In the genomic region with DNA sequence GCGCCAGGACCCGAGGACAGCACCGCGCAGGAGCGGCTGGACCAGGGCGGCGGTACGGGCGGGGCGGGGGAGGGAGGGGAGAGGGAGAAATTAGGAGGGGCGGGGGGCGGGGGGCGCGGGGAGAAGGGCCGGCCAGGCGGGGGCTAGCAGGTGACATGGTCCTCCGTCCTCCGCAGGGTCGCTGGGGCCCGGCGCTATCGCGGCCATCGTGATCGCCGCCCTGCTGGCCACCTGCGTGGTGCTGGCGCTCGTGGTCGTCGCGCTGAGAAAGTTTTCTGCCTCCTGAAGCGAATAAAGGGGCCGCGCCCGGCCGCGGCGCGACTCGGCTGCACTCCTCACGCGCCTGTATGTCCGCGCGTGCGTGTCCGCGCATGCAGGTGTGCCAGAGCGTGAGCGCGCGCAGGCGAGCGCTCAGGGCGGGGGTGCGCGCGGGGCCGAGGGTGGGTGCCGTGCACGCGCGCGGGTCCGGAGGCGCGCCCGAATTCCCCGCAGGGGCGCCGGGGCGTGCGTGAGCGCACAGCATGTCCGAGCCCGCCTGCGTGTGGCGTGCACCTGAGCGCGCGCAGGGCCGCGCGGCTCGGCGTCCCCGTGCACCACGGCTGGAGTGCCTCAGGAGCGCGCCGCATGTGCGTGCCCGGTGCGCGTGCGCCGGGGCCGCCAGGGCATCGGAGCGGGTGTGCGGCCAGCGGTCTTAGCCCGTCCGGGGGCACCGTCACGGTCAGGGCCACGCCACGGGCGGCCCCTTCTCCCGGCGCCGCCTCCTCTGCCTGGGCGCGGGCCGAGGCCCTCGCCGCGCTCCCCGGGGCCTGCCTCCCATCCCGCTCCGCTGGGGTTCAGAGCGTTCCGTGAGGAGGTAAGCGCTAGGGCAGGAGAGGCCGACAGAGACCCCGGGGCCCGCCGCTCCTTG, we compare ENCODE assay signal across 1 cellular context.
TF ChIP-seq lines count a peak whose summit lies in the region.

No MANE protein-coding gene starts in this region.

TF ChIP-seq in HepG2, 621 proteins besides CTCF, POLR2A, EP300 and RAD21 (continued from another document and continues in another):
- no peak for TF ChIP-seq ZNF318 (CRISPR knock-in tag; IDR thresholded peaks at IDR 0.05)
- no peak for TF ChIP-seq TEF (CRISPR knock-in tag; IDR thresholded peaks at IDR 0.05)
- TF ChIP-seq, protein P1, sequence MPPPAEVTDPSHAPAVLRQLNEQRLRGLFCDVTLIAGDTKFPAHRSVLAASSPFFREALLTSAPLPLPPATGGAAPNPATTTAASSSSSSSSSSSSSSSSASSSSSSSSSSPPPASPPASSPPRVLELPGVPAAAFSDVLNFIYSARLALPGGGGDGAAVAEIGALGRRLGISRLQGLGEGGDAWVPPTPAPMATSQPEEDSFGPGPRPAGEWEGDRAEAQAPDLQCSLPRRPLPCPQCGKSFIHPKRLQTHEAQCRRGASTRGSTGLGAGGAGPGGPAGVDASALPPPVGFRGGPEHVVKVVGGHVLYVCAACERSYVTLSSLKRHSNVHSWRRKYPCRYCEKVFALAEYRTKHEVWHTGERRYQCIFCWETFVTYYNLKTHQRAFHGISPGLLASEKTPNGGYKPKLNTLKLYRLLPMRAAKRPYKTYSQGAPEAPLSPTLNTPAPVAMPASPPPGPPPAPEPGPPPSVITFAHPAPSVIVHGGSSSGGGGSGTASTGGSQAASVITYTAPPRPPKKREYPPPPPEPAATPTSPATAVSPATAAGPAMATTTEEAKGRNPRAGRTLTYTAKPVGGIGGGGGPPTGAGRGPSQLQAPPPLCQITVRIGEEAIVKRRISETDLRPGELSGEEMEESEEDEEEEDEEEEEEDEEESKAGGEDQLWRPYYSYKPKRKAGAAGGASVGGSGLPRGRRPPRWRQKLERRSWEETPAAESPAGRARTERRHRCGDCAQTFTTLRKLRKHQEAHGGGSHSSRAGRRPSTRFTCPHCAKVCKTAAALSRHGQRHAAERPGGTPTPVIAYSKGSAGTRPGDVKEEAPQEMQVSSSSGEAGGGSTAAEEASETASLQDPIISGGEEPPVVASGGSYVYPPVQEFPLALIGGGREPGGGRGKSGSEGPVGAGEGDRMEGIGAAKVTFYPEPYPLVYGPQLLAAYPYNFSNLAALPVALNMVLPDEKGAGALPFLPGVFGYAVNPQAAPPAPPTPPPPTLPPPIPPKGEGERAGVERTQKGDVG (CRISPR knock-in tag; IDR thresholded peaks at IDR 0.05; ENCODE audit: borderline replicate concordance): no peak
- no peak for TF ChIP-seq NONO (IDR thresholded peaks at IDR 0.05)
- TF ChIP-seq NONO (CRISPR knock-in tag; conservative IDR thresholded peaks at IDR 0.05): 0 out of 2 replicates have a peak, but pooled peaks have one; percentile 2
- TF ChIP-seq ATF2 (CRISPR knock-in tag; IDR thresholded peaks at IDR 0.05): no peak
- peak; percentile 98 for TF ChIP-seq AGO2 (optimal IDR thresholded peaks at IDR 0.05; ENCODE audit: low read depth, low read length)
- no peak for TF ChIP-seq HMGXB3 (CRISPR knock-in tag; IDR thresholded peaks at IDR 0.05; ENCODE audit: borderline replicate concordance)
- no peak; the same call in 1 of the 2 replicates for TF ChIP-seq PAF1 (CRISPR knock-in tag; IDR thresholded peaks at IDR 0.05)
- TF ChIP-seq ELF3 (CRISPR knock-in tag; IDR thresholded peaks at IDR 0.05): peak; percentile 23; the same call in 1 of the 2 replicates
- no peak for TF ChIP-seq MAZ (IDR thresholded peaks at IDR 0.05; ENCODE audit: borderline replicate concordance, low read depth, low read length)
- peak; percentile 81 for TF ChIP-seq MAZ (CRISPR knock-in tag; IDR thresholded peaks at IDR 0.05; ENCODE audit: low read depth)
- no peak for TF ChIP-seq FIP1L1 (IDR thresholded peaks at IDR 0.05; ENCODE audit: borderline replicate concordance, insufficient read depth, low read depth, low read length)
- peak; percentile 72 for TF ChIP-seq BHLHE40 (IDR thresholded peaks at IDR 0.05; ENCODE audit: low read length)
- TF ChIP-seq KDM5A (IDR thresholded peaks at IDR 0.05; ENCODE audit: borderline replicate concordance, low read length): peak; percentile 75; the same call in 1 of the 2 replicates
- TF ChIP-seq NR2F2 (IDR thresholded peaks at IDR 0.05; ENCODE audit: borderline replicate concordance, low read depth): no peak
- no peak for TF ChIP-seq SMARCC2 (IDR thresholded peaks at IDR 0.05)
- TF ChIP-seq PLRG1 (conservative IDR thresholded peaks at IDR 0.05): no peak
- TF ChIP-seq ZNF644 (CRISPR knock-in tag; IDR thresholded peaks at IDR 0.05; ENCODE audit: low read depth): no peak
- TF ChIP-seq ZNF800 (CRISPR knock-in tag; IDR thresholded peaks at IDR 0.05): no peak
- no peak for TF ChIP-seq ZFP41 (CRISPR knock-in tag; IDR thresholded peaks at IDR 0.05; ENCODE audit: borderline replicate concordance)
- 0 out of 2 replicates have a peak, but pooled peaks have one; percentile 44 for TF ChIP-seq GMEB1 (CRISPR knock-in tag; IDR thresholded peaks at IDR 0.05; ENCODE audit: borderline replicate concordance)
- no peak for TF ChIP-seq ZNF343 (CRISPR knock-in tag; IDR thresholded peaks at IDR 0.05)
- TF ChIP-seq CREB1 (IDR thresholded peaks at IDR 0.05): no peak
- TF ChIP-seq CREB1 (CRISPR knock-in tag; IDR thresholded peaks at IDR 0.05): no peak
